Comparison of ENCODE assay signal across 1 cellular context in genomic region chr1:234681990-234682389, GRCh38.
TF ChIP-seq lines count a peak whose summit lies in the region.

No MANE protein-coding gene starts in this region.

TF ChIP-seq in HEK293, 187 proteins besides CTCF, POLR2A, EP300 and RAD21 (continued from another document):
- TF ChIP-seq ZBTB10 (tag by site-specific recombination; IDR thresholded peaks at IDR 0.05) (no peak), ZNF555 (tag by site-specific recombination; conservative IDR thresholded peaks at IDR 0.05) (no peak), ZNF248 (tag by site-specific recombination; IDR thresholded peaks at IDR 0.05) (no peak), ZNF664 (tag by site-specific recombination; IDR thresholded peaks at IDR 0.05) (no peak), ZFHX2 (tag by site-specific recombination; conservative IDR thresholded peaks at IDR 0.05) (no peak), ZNF600 (tag by site-specific recombination; IDR thresholded peaks at IDR 0.05) (peak; percentile 56)
TF ChIP-seq in HEK293: peak in this region for 4.
